In the genomic region with DNA sequence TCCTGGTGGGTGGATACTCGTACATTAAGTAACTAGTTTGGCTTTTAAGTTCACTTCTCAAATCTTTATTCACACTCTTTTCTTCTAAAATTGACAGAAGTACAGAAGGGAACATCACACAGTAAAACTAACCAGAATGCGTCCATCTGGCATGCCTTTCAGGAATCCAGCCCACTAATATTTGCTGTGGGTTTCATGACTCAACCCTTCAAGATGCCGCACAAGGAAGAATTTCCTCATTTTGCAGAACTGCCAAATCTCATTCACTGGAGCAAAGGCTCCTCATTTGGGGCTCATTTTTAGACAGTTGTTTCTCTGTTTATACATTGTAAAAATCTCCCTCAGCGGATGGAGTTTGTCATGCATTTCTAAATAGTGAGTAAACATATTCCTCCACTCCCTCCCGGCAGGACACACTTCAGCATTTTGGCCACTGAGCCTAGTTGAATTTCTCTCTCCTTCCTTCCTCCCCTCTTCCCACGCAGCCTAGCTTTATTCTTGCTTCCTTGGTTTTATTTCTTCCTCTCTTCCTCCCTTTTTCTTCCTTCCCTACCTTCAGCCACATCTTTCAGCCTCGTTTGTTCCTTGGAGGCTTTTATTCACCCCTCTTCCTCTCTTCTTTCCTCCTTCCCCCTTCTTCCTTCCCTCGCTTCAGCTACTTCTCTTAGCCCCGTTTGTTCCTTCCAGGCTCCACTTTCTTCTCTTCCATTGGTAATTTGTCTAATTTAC, we compare ENCODE assay signal across 1 cellular context.
A peak's percentile ranks its signal among the peaks of the same experiment; 100 is the strongest.
TF ChIP-seq lines count a peak whose summit lies in the region.

No MANE protein-coding gene starts in this region.

TF ChIP-seq in HCT116, 20 proteins besides CTCF, POLR2A, EP300 and RAD21 (continued from another document):
- peak; percentile 64; the same call in 1 of the 2 replicates for TF ChIP-seq EGR1 (IDR thresholded peaks at IDR 0.05; ENCODE audit: low read depth)
- TF ChIP-seq ZFX (IDR thresholded peaks at IDR 0.05) = no peak
- peak; percentile 44 for TF ChIP-seq SIN3A (IDR thresholded peaks at IDR 0.05; ENCODE audit: low read depth)
- no peak for TF ChIP-seq YY1 (IDR thresholded peaks at IDR 0.05; ENCODE audit: extremely low read depth, insufficient replicate concordance, low read depth, low read length)
- TF ChIP-seq, protein P1, sequence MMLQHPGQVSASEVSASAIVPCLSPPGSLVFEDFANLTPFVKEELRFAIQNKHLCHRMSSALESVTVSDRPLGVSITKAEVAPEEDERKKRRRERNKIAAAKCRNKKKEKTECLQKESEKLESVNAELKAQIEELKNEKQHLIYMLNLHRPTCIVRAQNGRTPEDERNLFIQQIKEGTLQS (IDR thresholded peaks at IDR 0.05) = no peak
- TF ChIP-seq POLR2AphosphoS5 (IDR thresholded peaks at IDR 0.05; ENCODE audit: low read depth, low read length) = peak; percentile 78
- no peak for TF ChIP-seq ZNF274 (IDR thresholded peaks at IDR 0.05; ENCODE audit: low read depth, low read length)
- TF ChIP-seq, protein P2, sequence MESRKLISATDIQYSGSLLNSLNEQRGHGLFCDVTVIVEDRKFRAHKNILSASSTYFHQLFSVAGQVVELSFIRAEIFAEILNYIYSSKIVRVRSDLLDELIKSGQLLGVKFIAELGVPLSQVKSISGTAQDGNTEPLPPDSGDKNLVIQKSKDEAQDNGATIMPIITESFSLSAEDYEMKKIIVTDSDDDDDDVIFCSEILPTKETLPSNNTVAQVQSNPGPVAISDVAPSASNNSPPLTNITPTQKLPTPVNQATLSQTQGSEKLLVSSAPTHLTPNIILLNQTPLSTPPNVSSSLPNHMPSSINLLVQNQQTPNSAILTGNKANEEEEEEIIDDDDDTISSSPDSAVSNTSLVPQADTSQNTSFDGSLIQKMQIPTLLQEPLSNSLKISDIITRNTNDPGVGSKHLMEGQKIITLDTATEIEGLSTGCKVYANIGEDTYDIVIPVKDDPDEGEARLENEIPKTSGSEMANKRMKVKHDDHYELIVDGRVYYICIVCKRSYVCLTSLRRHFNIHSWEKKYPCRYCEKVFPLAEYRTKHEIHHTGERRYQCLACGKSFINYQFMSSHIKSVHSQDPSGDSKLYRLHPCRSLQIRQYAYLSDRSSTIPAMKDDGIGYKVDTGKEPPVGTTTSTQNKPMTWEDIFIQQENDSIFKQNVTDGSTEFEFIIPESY (IDR thresholded peaks at IDR 0.05; ENCODE audit: extremely low read depth, insufficient replicate concordance, low read length) = peak; percentile 35
- peak; percentile 94 for TF ChIP-seq JUND (IDR thresholded peaks at IDR 0.05)
- no peak for TF ChIP-seq EZH2phosphoT487 (IDR thresholded peaks at IDR 0.05; ENCODE audit: borderline replicate concordance)
- peak; percentile 72 for TF ChIP-seq SRF (IDR thresholded peaks at IDR 0.05; ENCODE audit: low read depth)
- TF ChIP-seq, protein P3, sequence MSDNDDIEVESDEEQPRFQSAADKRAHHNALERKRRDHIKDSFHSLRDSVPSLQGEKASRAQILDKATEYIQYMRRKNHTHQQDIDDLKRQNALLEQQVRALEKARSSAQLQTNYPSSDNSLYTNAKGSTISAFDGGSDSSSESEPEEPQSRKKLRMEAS (IDR thresholded peaks at IDR 0.05) = peak; percentile 62
